ENCODE assay signal across 18 cellular contexts in the genomic region with DNA sequence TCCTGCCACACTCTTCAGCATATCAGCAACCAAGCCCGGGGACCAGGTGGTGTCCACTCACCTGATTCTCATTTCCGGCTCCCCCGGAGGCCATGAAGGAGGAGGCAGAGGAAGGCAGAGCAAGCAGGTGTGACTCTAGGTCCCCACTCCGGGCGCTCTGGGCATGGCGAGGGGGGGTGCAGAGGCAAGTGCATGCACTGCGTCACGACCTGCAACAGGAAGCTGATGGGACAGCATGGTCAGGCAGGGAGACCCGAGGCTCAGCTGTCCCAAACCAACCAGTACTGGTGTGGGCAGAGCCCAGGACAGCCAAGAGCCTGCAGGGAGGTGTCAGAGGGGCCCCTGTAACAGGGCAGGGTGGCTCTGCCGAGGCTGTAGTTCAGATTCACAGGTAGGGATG. TPM values are rescaled to one million over a fixed set of nuclear protein-coding genes. Genes with fewer than 3 reads are reported as not detected.
A peak's percentile ranks its signal among the peaks of the same experiment; 100 is the strongest.
DNase-seq lines count a peak whose midpoint lies in the region; ATAC-seq, FAIRE-seq and TF ChIP-seq lines count a peak whose summit lies in the region.
"Had no signal": no experiment of that assay in that cellular context is flagged by ENCODE, and none has a peak within 500 bp of the region (broad histone marks: within the 10 kb centered on the region; RNA-seq: fewer than 3 reads in every experiment).

No MANE protein-coding gene starts in this region.

- WGBS in HepG2 (ENCODE audit: low lambda C conversion rate) = 34% methylated on average over 6 of the region's 10 CpGs
- 76% methylated on average over 6 of the region's 10 CpGs for WGBS in right lobe of liver (ENCODE audit: insufficient coverage, low coverage, low lambda C conversion rate, missing lambda C conversion rate)

- H3K36me3 ChIP-seq in HepG2 (replicated peaks in 1 of 2; ENCODE audit: control insufficient read depth in 1 of 2, insufficient read depth in 2 of 2, low read length in 2 of 2) (peaks cover 0 to 3% of the 10 kb centered on the region in 2 experiments; a peak in 1 of 5 replicates), right lobe of liver (peaks cover 0 to 5% (median 0%) of the 10 kb centered on the region in 4 donors), osteoblast (ENCODE audit: insufficient read depth, low read length) (no peaks in the 10 kb centered on the region), OCI-LY7 (ENCODE audit: insufficient read depth, low read length) (no peaks in the 10 kb centered on the region)

- peaks cover 5% of the 10 kb centered on the region for H3K79me2 ChIP-seq in HepG2 (ENCODE audit: insufficient read depth, low read length)
- H3K79me2 ChIP-seq in osteoblast (ENCODE audit: insufficient read depth, low read length) = no peaks in the 10 kb centered on the region
- H3K79me2 ChIP-seq in OCI-LY7 (ENCODE audit: insufficient read depth, low read depth, low read length) = no peaks in the 10 kb centered on the region

- no peak for TF ChIP-seq EP300 in HepG2 (IDR thresholded peaks at IDR 0.05; ENCODE audit: low read depth in 2 of 2, low read length in 2 of 2)
- no peak for TF ChIP-seq EP300 in HepG2 (CRISPR knock-in tag; IDR thresholded peaks at IDR 0.05; ENCODE audit: borderline replicate concordance)

- no peak overlapping the region for H3K9ac ChIP-seq in HepG2 (ENCODE audit: insufficient read depth, low read depth, low read length)

- intact Hi-C loops in HepG2 (cut with micrococcal nuclease; ENCODE audit: unreplicated experiment) = no loop called here
- intact Hi-C loops in right lobe of liver (cut with DNase I) = no loop called here
- intact Hi-C loops in OCI-LY7 (cut with micrococcal nuclease; ENCODE audit: unreplicated experiment) = no loop called here

- H2AFZ ChIP-seq in HepG2 (ENCODE audit: low read length) (no peak overlapping the region), osteoblast (ENCODE audit: low read length) (no peak overlapping the region), OCI-LY7 (ENCODE audit: low read length) (no peak overlapping the region)

- H4K20me1 ChIP-seq in HepG2 (ENCODE audit: insufficient read depth, low read length) (no peaks in the 10 kb centered on the region), osteoblast (ENCODE audit: insufficient read depth, low read length) (no peaks in the 10 kb centered on the region), OCI-LY7 (ENCODE audit: insufficient read depth, low read length) (no peaks in the 10 kb centered on the region)

- in situ Hi-C loops in HepG2 (cut with HindIII; ENCODE audit: extremely low pct_ligation_motif_present, low pct_unique_long_range_greater_than_20kb) = no loop called here

- H3K4me2 ChIP-seq in HepG2 (ENCODE audit: low read depth, low read length) = peak overlapping the region; percentile 72; the same call in 1 of the 2 replicates
- no peak overlapping the region for H3K4me2 ChIP-seq in osteoblast (ENCODE audit: insufficient read depth, low read length)
- H3K4me2 ChIP-seq in OCI-LY7 (ENCODE audit: low read length) = no peak overlapping the region

- TF ChIP-seq POLR2A in HepG2 (IDR thresholded peaks at IDR 0.05; ENCODE audit: insufficient read depth in 1 of 2, low read depth in 2 of 2, low read length in 2 of 2) (no peak), right lobe of liver (IDR thresholded peaks at IDR 0.05) (no peak)

- DNase-seq in HepG2 (ENCODE audit: low spot score) = no peak
- no peak for DNase-seq in right lobe of liver
- peak; percentile 48 for DNase-seq in ecto neural progenitor cell (ENCODE audit: low spot score)
- peak; percentile 65 for DNase-seq in osteoblast (ENCODE audit: insufficient read length, low spot score, missing footprints)
- DNase-seq in OCI-LY7 (ENCODE audit: low spot score) = no peak
- no peak for DNase-seq in OCI-M2 (lab: John Stamatoyannopoulos, UW; ENCODE audit: unreplicated experiment)
- DNase-seq in DMS53 (lab: John Stamatoyannopoulos, UW) = no peak
- DNase-seq: DMS79 treated with DMSO at 0.1 percent for 48 hours; GDM1; NCI-H1048; NCI-H345; NCI-H69; NK-92 treated with Interleukin-12 subunit alpha and Interleukin-12 subunit beta, amount 100 ng/mL, for 24 hours; PC-3 had no signal

- H3K27ac ChIP-seq in HepG2 (ENCODE audit: extremely low read length, insufficient read depth, low read length) (no peak overlapping the region), right lobe of liver (no peak overlapping the region), osteoblast (ENCODE audit: low read depth, low read length) (no peak overlapping the region), OCI-LY7 (ENCODE audit: low read depth, low read length, poor library complexity, severe bottlenecking) (no peak overlapping the region)

- no peak for TF ChIP-seq CTCF in HepG2 (CRISPR knock-in tag; IDR thresholded peaks at IDR 0.05)
- TF ChIP-seq CTCF in right lobe of liver (IDR thresholded peaks at IDR 0.05) = no peak
- no peak for TF ChIP-seq CTCF in osteoblast (IDR thresholded peaks at IDR 0.05; ENCODE audit: extremely low read depth, low read depth, low read length)
- TF ChIP-seq CTCF in OCI-LY7 (conservative IDR thresholded peaks at IDR 0.05; ENCODE audit: low read length) = no peak

- CTCF ChIA-PET in HepG2 (lab: Yijun Ruan, JAX; ENCODE audit: low intra/inter-chr PET ratio, low total read pairs) (no interaction called here), OCI-LY7 (lab: Charles Lee; ENCODE audit: unreplicated experiment) (interaction anchor here (1.2 kb wide), 1 partner anchor 16 kb away, joined by 3 read pairs; no protein-coding TSS in a partner anchor)

- ATAC-seq in HepG2 (no peak), right lobe of liver (no peak)
- ATAC-seq: HCT116, PC-3 had no signal

- no TSS peak for BruUV-seq in HepG2 (replicated peaks; lab: Mats Ljungman, UMichigan)
- no TSS peak for BruUV-seq in OCI-LY7 (replicated peaks; lab: Mats Ljungman, UMichigan)

- no peak for TF ChIP-seq RAD21 in HepG2 (CRISPR knock-in tag; IDR thresholded peaks at IDR 0.05)

- H3K4me1 ChIP-seq in HepG2 (ENCODE audit: insufficient read depth, low read length) = peaks cover 41% of the 10 kb centered on the region
- peaks cover 0 to 10% (median 0%) of the 10 kb centered on the region in 4 donors for H3K4me1 ChIP-seq in right lobe of liver
- H3K4me1 ChIP-seq in osteoblast (ENCODE audit: insufficient read depth, low read length) = peaks cover 6% of the 10 kb centered on the region
- peaks cover 5% of the 10 kb centered on the region for H3K4me1 ChIP-seq in OCI-LY7 (ENCODE audit: insufficient read depth, low read length, poor library complexity, severe bottlenecking)

- H3K27me3 ChIP-seq in HepG2 (ENCODE audit: control insufficient read depth in 1 of 2, insufficient read depth in 2 of 2, low read length in 2 of 2) (peaks cover 0 to 28% of the 10 kb centered on the region in 2 experiments; a peak in 3 of 5 replicates), right lobe of liver (no peaks in the 10 kb centered on the region), osteoblast (ENCODE audit: insufficient read depth, low read length) (peaks cover 4% of the 10 kb centered on the region)

- H3K4me3 ChIP-seq in HepG2 (replicated peaks in 1 of 3; ENCODE audit: insufficient read depth in 1 of 3, low read depth in 2 of 3, low read length in 3 of 3) = no peak overlapping the region; a peak in 1 of 6 replicates
- no peak overlapping the region for H3K4me3 ChIP-seq in right lobe of liver
- no peak overlapping the region for H3K4me3 ChIP-seq in osteoblast (ENCODE audit: insufficient read depth, low read length)
- H3K4me3 ChIP-seq in OCI-LY7 (ENCODE audit: low read depth, low read length, poor library complexity, severe bottlenecking) = no peak overlapping the region

- FAIRE-seq in HepG2 (lab: Jason Lieb, UNC) = no peak
- FAIRE-seq: GM12892, GM19239 had no signal

- H3K9me3 ChIP-seq in HepG2 (ENCODE audit: low read length) = no peaks in the 10 kb centered on the region
- no peaks in the 10 kb centered on the region for H3K9me3 ChIP-seq in right lobe of liver
- H3K9me3 ChIP-seq in osteoblast (ENCODE audit: low read depth, low read length) = no peaks in the 10 kb centered on the region
- H3K9me3 ChIP-seq in OCI-LY7 (ENCODE audit: low read length) = no peaks in the 10 kb centered on the region

- no peaks in the 10 kb centered on the region for H3K9me2 ChIP-seq in OCI-LY7 (ENCODE audit: insufficient read depth, low read length)

- POLR2A ChIA-PET in HepG2 (lab: Yijun Ruan, JAX) = interaction anchor here (4.0 kb wide), 1 partner anchor 45 kb away, joined by 95 read pairs; no protein-coding TSS in a partner anchor
- POLR2A ChIA-PET in OCI-LY7 (lab: Charles Lee) = no interaction called here

RNA-seq across cellular contexts. Expression of a gene that starts 2.1 kb away (rescaled TPM):
- total RNA-seq in HepG2 (2016; rRNA removed; fragmentation: Illumina TruSeq; extraction: Trizol) (2.8 and 10.6 TPM in 2 replicates), right lobe of liver (10 to 100 TPM in 5 of 6 experiments, 1 to 10 TPM in 1; 7.4 to 63.7 (median 39.1) TPM), osteoblast (11.8 and 14.5 TPM in 2 replicates), OCI-LY7 (2022) (31.4 and 35.1 TPM in 2 replicates)
- 10.9 and 11.3 TPM in 2 replicates for total RNA-seq in HepG2 (2016; cell fraction: cytosol; rRNA removed; fragmentation: Illumina TruSeq; extraction: Trizol; ENCODE audit: low read depth)
- 2.1 and 11.0 TPM in 2 replicates for total RNA-seq in HepG2 (2016; cell fraction: insoluble cytoplasmic fraction; rRNA removed; fragmentation: Illumina TruSeq; extraction: Trizol)
- total RNA-seq in HepG2 (2016; cell fraction: membrane; rRNA removed; fragmentation: Illumina TruSeq; extraction: Trizol) = 4.0 and 4.4 TPM in 2 replicates
- 17.7 and 21.9 TPM in 2 replicates for total RNA-seq in HepG2 (2016; cell fraction: nucleus; rRNA removed; fragmentation: Illumina TruSeq; extraction: Trizol)
- 18.1 and 30.3 TPM in 2 replicates for polyA plus RNA-seq in HepG2 (2011; rRNA removed)
- 4.4 and 5.4 TPM in 2 replicates for polyA plus RNA-seq in HepG2 (2011; cell fraction: cytosol; rRNA removed)
- polyA plus RNA-seq in HepG2 (2011; cell fraction: nucleus; rRNA removed) = 327 and 364 TPM in 2 replicates
- 25.6 and 35.5 TPM in 2 replicates for polyA plus RNA-seq in HepG2 (2012)
- 0.50 and 0.71 TPM in 2 replicates for polyA plus RNA-seq in HepG2 (2016; cell fraction: cytosol; fragmentation: Illumina TruSeq; extraction: Trizol; ENCODE audit: low read depth)
- polyA plus RNA-seq in HepG2 (2016; cell fraction: insoluble cytoplasmic fraction; fragmentation: Illumina TruSeq; extraction: Trizol; ENCODE audit: low read depth) = 3.3 and 4.0 TPM in 2 replicates
- 1.3 and 1.4 TPM in 2 replicates for polyA plus RNA-seq in HepG2 (2016; cell fraction: membrane; fragmentation: Illumina TruSeq; extraction: Trizol; ENCODE audit: low read depth)
- polyA plus RNA-seq in HepG2 (2016; cell fraction: nucleus; fragmentation: Illumina TruSeq; extraction: Trizol; ENCODE audit: insufficient read depth, low read depth) = 64.3 and 73.5 TPM in 2 replicates
- polyA minus RNA-seq in HepG2 (2011; rRNA and poly(A)+ RNA removed; ENCODE audit: low replicate concordance) = 27.1 and 30.9 TPM in 2 replicates
- polyA minus RNA-seq in HepG2 (2011; cell fraction: cytosol; rRNA and poly(A)+ RNA removed) = 4.3 and 5.1 TPM in 2 replicates
- polyA minus RNA-seq in HepG2 (2011; cell fraction: nucleus; rRNA and poly(A)+ RNA removed) = 56.1 and 79.6 TPM in 2 replicates
- total RNA-seq in OCI-LY7 (2014; rRNA removed; shearing (Covaris generic)) = 8.4 and 13.9 TPM in 2 replicates

RNA-seq across cellular contexts. Expression of a gene that starts 48.6 kb away (rescaled TPM):
- total RNA-seq in HepG2 (2016; rRNA removed; fragmentation: Illumina TruSeq; extraction: Trizol) = 0.18 and 0.36 TPM in 2 replicates
- total RNA-seq in HepG2 (2016; cell fraction: cytosol; rRNA removed; fragmentation: Illumina TruSeq; extraction: Trizol; ENCODE audit: low read depth) = 0.30 TPM in 1 of 2 replicates, not detected in the other
- total RNA-seq in HepG2 (2016; cell fraction: insoluble cytoplasmic fraction; rRNA removed; fragmentation: Illumina TruSeq; extraction: Trizol) = 0.10 and 0.58 TPM in 2 replicates
- 0.06 and 0.31 TPM in 2 replicates for total RNA-seq in HepG2 (2016; cell fraction: membrane; rRNA removed; fragmentation: Illumina TruSeq; extraction: Trizol)
- total RNA-seq in HepG2 (2016; cell fraction: nucleus; rRNA removed; fragmentation: Illumina TruSeq; extraction: Trizol) = 0.56 and 0.90 TPM in 2 replicates
- polyA plus RNA-seq in HepG2 (2011; rRNA removed) = 0.86 and 2.1 TPM in 2 replicates
- polyA plus RNA-seq in HepG2 (2011; cell fraction: cytosol; rRNA removed) = 0.94 and 1.2 TPM in 2 replicates
- polyA plus RNA-seq in HepG2 (2011; cell fraction: nucleus; rRNA removed) = 1.4 TPM in 2 replicates
- 1.0 and 1.5 TPM in 2 replicates for polyA plus RNA-seq in HepG2 (2012)
- polyA plus RNA-seq in HepG2 (2016; cell fraction: cytosol; fragmentation: Illumina TruSeq; extraction: Trizol; ENCODE audit: low read depth) = 0.08 TPM in 1 of 2 replicates, not detected in the other
- polyA plus RNA-seq in HepG2 (2016; cell fraction: insoluble cytoplasmic fraction; fragmentation: Illumina TruSeq; extraction: Trizol; ENCODE audit: low read depth) = 0.12 and 0.25 TPM in 2 replicates
- polyA plus RNA-seq in HepG2 (2016; cell fraction: membrane; fragmentation: Illumina TruSeq; extraction: Trizol; ENCODE audit: low read depth) = 0.09 and 0.17 TPM in 2 replicates
- polyA plus RNA-seq in HepG2 (2016; cell fraction: nucleus; fragmentation: Illumina TruSeq; extraction: Trizol; ENCODE audit: insufficient read depth, low read depth) = 0.45 and 0.55 TPM in 2 replicates
- polyA minus RNA-seq in HepG2 (2011; rRNA and poly(A)+ RNA removed; ENCODE audit: low replicate concordance) = 2.2 TPM in 1 of 2 replicates, not detected in the other
- 0.59 and 0.70 TPM in 2 replicates for polyA minus RNA-seq in HepG2 (2011; cell fraction: cytosol; rRNA and poly(A)+ RNA removed)
- 1.6 and 2.2 TPM in 2 replicates for polyA minus RNA-seq in HepG2 (2011; cell fraction: nucleus; rRNA and poly(A)+ RNA removed)
- 10 to 100 TPM in 5 of 6 experiments, 1 to 10 TPM in 1; 9.8 to 40.2 (median 26.2) TPM for total RNA-seq in right lobe of liver
- total RNA-seq in osteoblast = 13.8 and 14.4 TPM in 2 replicates
- total RNA-seq in OCI-LY7 (2014; rRNA removed; shearing (Covaris generic)) = not detected in 2 replicates
- total RNA-seq in OCI-LY7 (2022) = not detected in 2 replicates
- polyA plus RNA-seq: CD14-positive monocyte had no signal

Comparison
In these comparisons a context has a peak if more than half of its experiments do, and no peak if none do; other contexts are left out.
1. DNase-seq: peak in ecto neural progenitor cell (single experiment) and osteoblast (single experiment); none in HepG2 (single experiment), right lobe of liver (0 of 3), OCI-LY7 (single experiment), OCI-M2 (single experiment) and DMS53 (single experiment).